24 cellular contexts compared by ENCODE assay signal in genomic region chr12:46351138-46351537, GRCh38. TPM values are rescaled to one million over a fixed set of nuclear protein-coding genes. Genes with fewer than 3 reads are reported as not detected.
DNase-seq lines count a peak whose midpoint lies in the region; ATAC-seq, FAIRE-seq and TF ChIP-seq lines count a peak whose summit lies in the region.
"Had no signal": no experiment of that assay in that cellular context is flagged by ENCODE, and none has a peak within 500 bp of the region (broad histone marks: within the 10 kb centered on the region; RNA-seq: fewer than 3 reads in every experiment).

No MANE protein-coding gene starts in this region.

- H3K9me3 ChIP-seq in breast epithelium (no peaks in the 10 kb centered on the region), left lung (no peaks in the 10 kb centered on the region)
- H3K9me3 ChIP-seq: BE2C, BLaER1 had no signal

- TF ChIP-seq POLR2A in breast epithelium (IDR thresholded peaks at IDR 0.05): no peak

- BruUV-seq in MCF 10A (replicated peaks; lab: Mats Ljungman, UMichigan): no TSS peak

- H3K27ac ChIP-seq in breast epithelium: no peak overlapping the region
- peak overlapping the region; percentile 46; the same call in 1 of the 2 replicates for H3K27ac ChIP-seq in VCaP
- no peak overlapping the region for H3K27ac ChIP-seq in left lung
- H3K27ac ChIP-seq: 22Rv1, BLaER1 had no signal

- no peak overlapping the region for H3K4me3 Mint-ChIP-seq in MCF 10A (ENCODE audit: unreplicated experiment)
- H3K4me3 Mint-ChIP-seq: CD14-positive monocyte; CD4-positive, CD25-positive, alpha-beta regulatory T cell; CD8-positive, alpha-beta memory T cell had no signal

- H3K4me1 ChIP-seq in breast epithelium (no peaks in the 10 kb centered on the region), left lung (no peaks in the 10 kb centered on the region)

- CTCF ChIA-PET in MCF 10A (lab: Yijun Ruan, JAX): interaction anchor here (0.7 to 1.8 kb wide), 3 partner anchors 13 to 280 kb away, joined by 3 to 5 read pairs (median 3); no protein-coding TSS in a partner anchor

- H3K4me3 ChIP-seq in breast epithelium (no peak overlapping the region), left lung (no peak overlapping the region)
- H3K4me3 ChIP-seq: BLaER1, GM12878 had no signal

- DNase-seq in MCF 10A (ENCODE audit: unreplicated experiment) (no peak), breast epithelium (ENCODE audit: low spot score in 2 of 2) (no peak), left ventricle myocardium superior (no peak), left lung (no peak)
- DNase-seq: ACHN; BE2C; C1 segment of cervical spinal cord; CD4-positive, alpha-beta memory T cell; CD4-positive, CD25-positive, alpha-beta regulatory T cell; CD8-positive, alpha-beta memory T cell; COR-L47; DMS 273 treated with DMSO at 0.1 percent for 48 hours; DMS153; DMS53; DND-41; EL; GDM1 had no signal

- no peaks in the 10 kb centered on the region for H3K9me3 Mint-ChIP-seq in MCF 10A (ENCODE audit: unreplicated experiment)
- H3K9me3 Mint-ChIP-seq: CD4-positive, alpha-beta memory T cell; CD8-positive, alpha-beta memory T cell had no signal

- intact Hi-C loops in MCF 10A (cut with micrococcal nuclease) (no loop called here), breast epithelium (cut with DNase I; ENCODE audit: low total_unique reads) (loop anchor here (5.0 kb wide), 1 partner anchor 314 kb away; no protein-coding TSS in a partner anchor), left ventricle myocardium superior (cut with micrococcal nuclease) (no loop called here), left lung (cut with DNase I) (no loop called here)

- ATAC-seq in left ventricle myocardium superior (no peak), left lung (no peak)
- ATAC-seq: GM12878 had no signal

- no peaks in the 10 kb centered on the region for H3K4me1 Mint-ChIP-seq in MCF 10A (ENCODE audit: insufficient read depth, unreplicated experiment)

- H3K27me3 ChIP-seq in breast epithelium: no peaks in the 10 kb centered on the region
- H3K27me3 ChIP-seq in left lung: no peaks in the 10 kb centered on the region
- H3K27me3 ChIP-seq: BE2C, BLaER1 had no signal

- TF ChIP-seq CTCF in MCF 10A (IDR thresholded peaks at IDR 0.05; ENCODE audit: unreplicated experiment) (no peak), breast epithelium (IDR thresholded peaks at IDR 0.05) (no peak), VCaP (conservative IDR thresholded peaks at IDR 0.05) (no peak), left lung (IDR thresholded peaks at IDR 0.05) (no peak)

- POLR2A ChIA-PET in MCF 10A (lab: Yijun Ruan, JAX): interaction anchor here (0.7 to 1.4 kb wide), 3 partner anchors 16 to 583 kb away, joined by 3 to 6 read pairs (median 4); partner anchors contain the start of gene SLC38A1

- peaks cover 3% of the 10 kb centered on the region for H3K36me3 Mint-ChIP-seq in MCF 10A (ENCODE audit: insufficient read depth, unreplicated experiment)
- H3K36me3 Mint-ChIP-seq: CD14-positive monocyte; CD4-positive, alpha-beta memory T cell; CD4-positive, CD25-positive, alpha-beta regulatory T cell; CD8-positive, alpha-beta memory T cell had no signal

- FAIRE-seq in A204.1 (lab: Jason Lieb, UNC): peak; percentile 11
- FAIRE-seq: GM12878, GM18507 had no signal

- H3K36me3 ChIP-seq in breast epithelium (no peaks in the 10 kb centered on the region), left lung (no peaks in the 10 kb centered on the region)
- H3K36me3 ChIP-seq: BE2C, BLaER1 had no signal

- H3K27me3 Mint-ChIP-seq in MCF 10A (ENCODE audit: insufficient read depth, unreplicated experiment): no peaks in the 10 kb centered on the region

- peak overlapping the region; percentile 20 for H3K27ac Mint-ChIP-seq in MCF 10A (ENCODE audit: low read depth, unreplicated experiment)
- H3K27ac Mint-ChIP-seq: CD14-positive monocyte; CD4-positive, alpha-beta memory T cell; CD8-positive, alpha-beta memory T cell had no signal

RNA-seq across cellular contexts. Expression of gene SLC38A2, which starts 21.4 kb away (rescaled TPM):
- 817 and 1,070 TPM in 2 replicates for total RNA-seq in MCF 10A (2022)
- total RNA-seq in breast epithelium: 100 to 1,000 TPM; 250 to 424 (median 399) TPM
- 165 TPM for total RNA-seq in left ventricle myocardium superior
- 100 to 1,000 TPM; 209 to 270 TPM for total RNA-seq in left lung
